Comparison of ENCODE assay signal across 10 cellular contexts in genomic region chrX:97326456-97326855, GRCh38.
DNase-seq lines count a peak whose midpoint lies in the region; ATAC-seq, FAIRE-seq and TF ChIP-seq lines count a peak whose summit lies in the region.
"Had no signal": no experiment of that assay in that cellular context is flagged by ENCODE, and none has a peak within 500 bp of the region (broad histone marks: within the 10 kb centered on the region; RNA-seq: fewer than 3 reads in every experiment).

No MANE protein-coding gene starts in this region.

- H3K79me2 ChIP-seq in H1 (ENCODE audit: control insufficient read depth in 1 of 2, insufficient read depth in 2 of 2, low read length in 2 of 2) (peaks cover 0 to 69% of the 10 kb centered on the region in 2 experiments; a peak in 3 of 4 replicates), trophoblast cell (ENCODE audit: control insufficient read depth, insufficient read depth, low read length, poor library complexity) (no peaks in the 10 kb centered on the region)

- H4K5ac ChIP-seq in H1 (ENCODE audit: insufficient read length, low read depth, low read length): no peak overlapping the region

- H3K14ac ChIP-seq in H1 (ENCODE audit: insufficient read length) (no peak overlapping the region), trophoblast cell (ENCODE audit: low read length) (no peak overlapping the region)

- TF ChIP-seq CTCF in H1 (IDR thresholded peaks at IDR 0.05; ENCODE audit: control extremely low read depth in 1 of 3, insufficient read depth in 1 of 3, low read depth in 1 of 3, low read length in 3 of 3) (no peak), esophagus muscularis mucosa (IDR thresholded peaks at IDR 0.05) (no peak), ovary (IDR thresholded peaks at IDR 0.05) (no peak)

- intact Hi-C loops in esophagus muscularis mucosa (cut with DNase I) (no loop called here), ovary (cut with DNase I) (no loop called here)

- H3K23me2 ChIP-seq in H1 (ENCODE audit: low read depth, low read length): no peaks in the 10 kb centered on the region

- H3K27ac ChIP-seq in H1 (ENCODE audit: low read depth, low read length) (no peak overlapping the region), esophagus muscularis mucosa (replicated peaks in 1 of 4) (no peak overlapping the region), ovary (no peak overlapping the region), trophoblast cell (ENCODE audit: low read depth, low read length) (no peak overlapping the region)

- H2BK5ac ChIP-seq in H1 (ENCODE audit: low read depth, low read length) (no peak overlapping the region), trophoblast cell (ENCODE audit: low read depth, low read length, poor library complexity) (no peak overlapping the region)

- H3K9ac ChIP-seq in H1 (replicated peaks in 1 of 4; ENCODE audit: extremely low read depth in 1 of 4, low read depth in 3 of 4, low read length in 3 of 4) (no peak overlapping the region), trophoblast cell (ENCODE audit: low read length) (no peak overlapping the region)

- ATAC-seq in GM18873 (IDR thresholded peaks at IDR 0.05; ENCODE audit: low FRiP score, unreplicated experiment) (peak; percentile 94), GM21717 (IDR thresholded peaks at IDR 0.05; ENCODE audit: unreplicated experiment) (peak; percentile 90), HG03175 (IDR thresholded peaks at IDR 0.05; ENCODE audit: unreplicated experiment) (peak; percentile 99)

- H3K4me1 ChIP-seq in H1 (replicated peaks in 1 of 4; ENCODE audit: control insufficient read depth in 3 of 4, insufficient read depth in 4 of 4, low read length in 3 of 4) (0 out of 7 replicates have a peak, but pooled peaks cover 0 to 2% (median 0%) of the 10 kb centered on the region in 4 experiments), esophagus muscularis mucosa (no peaks in the 10 kb centered on the region), ovary (ENCODE audit: insufficient read depth) (no peaks in the 10 kb centered on the region), trophoblast cell (ENCODE audit: control insufficient read depth in 1 of 2, insufficient read depth in 2 of 2, low read length in 2 of 2) (no peaks in the 10 kb centered on the region)

- no peaks in the 10 kb centered on the region for H3K79me1 ChIP-seq in H1 (ENCODE audit: low read depth, low read length)
- H3K79me1 ChIP-seq in trophoblast cell (ENCODE audit: low read length): no peaks in the 10 kb centered on the region

- H3K18ac ChIP-seq in H1 (ENCODE audit: extremely low read depth, low read length): no peak overlapping the region
- H3K18ac ChIP-seq in trophoblast cell (ENCODE audit: low read length): no peak overlapping the region

- H2BK120ac ChIP-seq in H1 (replicated peaks; ENCODE audit: low read depth, low read length) (no peak overlapping the region), trophoblast cell (ENCODE audit: insufficient read depth, low read length, poor library complexity) (no peak overlapping the region)

- FAIRE-seq in H1 (lab: Jason Lieb, UNC): peak; percentile 7

- H3K4ac ChIP-seq in H1 (replicated peaks; ENCODE audit: insufficient read length, low read depth, low read length): no peak overlapping the region
- no peak overlapping the region for H3K4ac ChIP-seq in trophoblast cell (ENCODE audit: low read depth, low read length)

- no peak overlapping the region for H4K91ac ChIP-seq in H1 (replicated peaks; ENCODE audit: insufficient read length, low read length)
- H4K91ac ChIP-seq in trophoblast cell (ENCODE audit: low read depth, low read length): no peak overlapping the region

- CTCF ChIA-PET in H1 (lab: Charles Lee; ENCODE audit: partially characterized antibody): no interaction called here

- H2BK15ac ChIP-seq in H1 (ENCODE audit: low read length): no peak overlapping the region

- 94% methylated on average over 2 of the region's 2 CpGs; no CpG with 5 or more reads in 1 of the 2 experiments for WGBS in H1 (ENCODE audit: extremely low coverage in 1 of 2, insufficient coverage in 1 of 2, insufficient read length in 1 of 2, insufficient replicate concordance in 2 of 2, low coverage in 1 of 2, low lambda C conversion rate in 2 of 2, missing lambda C conversion rate in 1 of 2), 2 experiments
- 84% methylated on average over 2 of the region's 2 CpGs for WGBS in esophagus muscularis mucosa
- WGBS in ovary, 3 donors: 60 to 73% (median 66%) methylated on average over 2 of the region's 2 CpGs
- WGBS in trophoblast cell (ENCODE audit: extremely low coverage, insufficient coverage, insufficient read length): no CpG with 5 or more reads among the region's 2 CpGs

- no peak overlapping the region for H2BK20ac ChIP-seq in H1 (ENCODE audit: low read length)

- no peak overlapping the region for H4K12ac ChIP-seq in trophoblast cell (ENCODE audit: low read depth, low read length)

- H3K27me3 ChIP-seq in H1 (replicated peaks in 1 of 4; ENCODE audit: control insufficient read depth in 3 of 4, extremely low read depth in 1 of 4, insufficient read depth in 3 of 4, low read length in 3 of 4): no peaks in the 10 kb centered on the region
- no peaks in the 10 kb centered on the region for H3K27me3 ChIP-seq in esophagus muscularis mucosa
- no peaks in the 10 kb centered on the region for H3K27me3 ChIP-seq in ovary
- no peaks in the 10 kb centered on the region for H3K27me3 ChIP-seq in trophoblast cell (ENCODE audit: insufficient read depth, low read length)

- TF ChIP-seq RAD21 in H1 (IDR thresholded peaks at IDR 0.05 in 1 of 2, conservative IDR thresholded peaks at IDR 0.05 in 1 of 2; ENCODE audit: low read depth in 2 of 2, low read length in 2 of 2): no peak

- H3K9me3 ChIP-seq in H1 (ENCODE audit: insufficient read depth in 2 of 2, low read depth in 1 of 2, low read length in 1 of 2) (no peaks in the 10 kb centered on the region), esophagus muscularis mucosa (no peaks in the 10 kb centered on the region), ovary (no peaks in the 10 kb centered on the region), trophoblast cell (ENCODE audit: insufficient read depth, low read depth, low read length) (no peaks in the 10 kb centered on the region)

- H4K20me1 ChIP-seq in H1 (replicated peaks in 1 of 2; ENCODE audit: control insufficient read depth in 1 of 2, insufficient read depth in 2 of 2, low read length in 2 of 2): no peaks in the 10 kb centered on the region

- no peak for DNase-seq in H1 (ENCODE audit: low read depth in 1 of 2, low spot score in 2 of 2)
- no peak for DNase-seq in esophagus muscularis mucosa (ENCODE audit: extremely low spot score)
- no peak for DNase-seq in ovary
- no peak for DNase-seq in trophoblast cell
- no peak for DNase-seq in stimulated activated CD4-positive, alpha-beta T cell treated with anti-CD3 and anti-CD28 coated beads, Interleukin-4, amount 100 ng/mL, for 1 hour
- DNase-seq: activated gamma-delta T cell treated with Interleukin-2 at 50 U/mL for 16 hours, Calu3 had no signal

- POLR2A ChIA-PET in H1 (lab: Charles Lee; ENCODE audit: partially characterized antibody): interaction anchor here (1.5 to 2.3 kb wide), 2 partner anchors 15 to 17 kb away, joined by 6 to 9 read pairs; no protein-coding TSS in a partner anchor

- H2AFZ ChIP-seq in H1 (ENCODE audit: low read length) (no peak overlapping the region), trophoblast cell (ENCODE audit: insufficient read depth, low read length, poor library complexity) (no peak overlapping the region)

- no peak overlapping the region for H3K4me2 ChIP-seq in H1 (ENCODE audit: insufficient read depth in 1 of 2, low read depth in 2 of 2, low read length in 2 of 2)
- no peak overlapping the region for H3K4me2 ChIP-seq in trophoblast cell (ENCODE audit: low read length)

- H4K8ac ChIP-seq in H1 (ENCODE audit: extremely low read depth, insufficient read depth, low read length) (no peak overlapping the region), trophoblast cell (ENCODE audit: low read depth, low read length) (no peak overlapping the region)

- H3K23ac ChIP-seq in H1 (ENCODE audit: insufficient read length): no peak overlapping the region
- no peak overlapping the region for H3K23ac ChIP-seq in trophoblast cell (ENCODE audit: low read length)

- TF ChIP-seq EP300 in H1 (IDR thresholded peaks at IDR 0.05; ENCODE audit: borderline replicate concordance in 1 of 2, low read depth in 2 of 2, low read length in 2 of 2) (no peak), esophagus muscularis mucosa (IDR thresholded peaks at IDR 0.05) (no peak), ovary (IDR thresholded peaks at IDR 0.05) (no peak)

- no peak overlapping the region for H3K56ac ChIP-seq in H1 (replicated peaks; ENCODE audit: insufficient read length, low read depth, low read length)

- H3K4me3 ChIP-seq in H1 (ENCODE audit: extremely low read depth in 1 of 4, insufficient read depth in 2 of 4, low read depth in 3 of 4, low read length in 4 of 4): no peak overlapping the region
- H3K4me3 ChIP-seq in esophagus muscularis mucosa: no peak overlapping the region
- H3K4me3 ChIP-seq in ovary: no peak overlapping the region
- H3K4me3 ChIP-seq in trophoblast cell (ENCODE audit: low read depth, low read length): no peak overlapping the region

- peaks cover 0 to 3% (median 0%) of the 10 kb centered on the region in 4 experiments; a peak in 2 of 8 replicates for H3K36me3 ChIP-seq in H1 (ENCODE audit: control insufficient read depth in 2 of 4, insufficient read depth in 4 of 4, low read length in 3 of 4)
- no peaks in the 10 kb centered on the region for H3K36me3 ChIP-seq in esophagus muscularis mucosa
- H3K36me3 ChIP-seq in ovary: no peaks in the 10 kb centered on the region
- no peaks in the 10 kb centered on the region for H3K36me3 ChIP-seq in trophoblast cell (ENCODE audit: control insufficient read depth in 1 of 2, insufficient read depth in 2 of 2, low read length in 2 of 2)

- TF ChIP-seq POLR2A in H1 (IDR thresholded peaks at IDR 0.05; ENCODE audit: control extremely low read depth in 1 of 2, low read depth in 2 of 2, low read length in 2 of 2) (no peak), esophagus muscularis mucosa (IDR thresholded peaks at IDR 0.05; ENCODE audit: low read depth) (no peak), ovary (IDR thresholded peaks at IDR 0.05) (no peak)

- no peak overlapping the region for H2BK12ac ChIP-seq in H1 (ENCODE audit: low read depth, low read length)
- no peak overlapping the region for H2BK12ac ChIP-seq in trophoblast cell (ENCODE audit: low read length)

- H2AK5ac ChIP-seq in H1 (ENCODE audit: low read depth, low read length) (no peak overlapping the region), trophoblast cell (ENCODE audit: low read length) (no peak overlapping the region)

TF ChIP-seq in H1, 55 proteins besides CTCF, POLR2A, EP300 and RAD21:
- no peak for TF ChIP-seq EGR1 (IDR thresholded peaks at IDR 0.05; ENCODE audit: borderline replicate concordance, low read depth, low read length)
TF ChIP-seq in H1: peak in this region for 0.
